Comparison of ENCODE assay signal across 9 cellular contexts in genomic region chr19:18834644-18834984, GRCh38. TPM values are rescaled to one million over a fixed set of nuclear protein-coding genes. Genes with fewer than 3 reads are reported as not detected.
A peak's percentile ranks its signal among the peaks of the same experiment; 100 is the strongest.
DNase-seq lines count a peak whose midpoint lies in the region; ATAC-seq and TF ChIP-seq lines count a peak whose summit lies in the region.
"Had no signal": no experiment of that assay in that cellular context is flagged by ENCODE, and none has a peak within 500 bp of the region (broad histone marks: within the 10 kb centered on the region; RNA-seq: fewer than 3 reads in every experiment).

No MANE protein-coding gene starts in this region.

- no peak for TF ChIP-seq CTCF in fibroblast of mammary gland (conservative IDR thresholded peaks at IDR 0.05; ENCODE audit: control insufficient read depth, insufficient read depth, low read depth, low read length)
- TF ChIP-seq CTCF in psoas muscle (IDR thresholded peaks at IDR 0.05): no peak

- 68 to 75% (median 73%) methylated on average over 4 of the region's 4 CpGs for WGBS in psoas muscle, 3 donors

- H3K4me1 Mint-ChIP-seq in T-helper 17 cell: peaks cover 46% of the 10 kb centered on the region

- peak overlapping the region; percentile 80 for H3K4me3 ChIP-seq in HAP-1
- H3K4me3 ChIP-seq in fibroblast of mammary gland (ENCODE audit: control insufficient read depth, low read depth, low read length): peak overlapping the region; percentile 88
- H3K4me3 ChIP-seq in psoas muscle: peak overlapping the region; percentile 97

- no peak for DNase-seq in HAP-1 (ENCODE audit: low spot score in 2 of 2)
- no peak for DNase-seq in T-helper 17 cell
- DNase-seq in fibroblast of mammary gland (ENCODE audit: low read depth): no peak
- DNase-seq in psoas muscle: no peak
- no peak for DNase-seq in SHP77 (lab: John Stamatoyannopoulos, UW)
- DNase-seq in NCI-H69 (lab: John Stamatoyannopoulos, UW): no peak
- no peak for DNase-seq in SW 1271 (lab: John Stamatoyannopoulos, UW)
- DNase-seq: NCI-H82 had no signal

- H3K36me3 Mint-ChIP-seq in T-helper 17 cell (ENCODE audit: low read depth): peaks cover 2% of the 10 kb centered on the region

- in situ Hi-C loops in HAP-1 (cut with MboI; ENCODE audit: low sequenced_read_pairs): no loop called here

- intact Hi-C loops in psoas muscle (cut with DNase I): loop anchor here in 1 of 2 donors (10.0 kb wide), 1 partner anchor 150 kb away; the partner anchor contains the start of gene CRTC1

- peaks cover 10% of the 10 kb centered on the region for H3K4me1 ChIP-seq in HAP-1
- peaks cover 48% of the 10 kb centered on the region for H3K4me1 ChIP-seq in psoas muscle

- H3K4me3 Mint-ChIP-seq in T-helper 17 cell: peak overlapping the region; percentile 95

- ATAC-seq in T-helper 17 cell: no peak
- no peak for ATAC-seq in psoas muscle

- H3K27ac Mint-ChIP-seq in T-helper 17 cell: peak overlapping the region; percentile 95

- H3K27me3 ChIP-seq in HAP-1 (ENCODE audit: low read depth): no peaks in the 10 kb centered on the region
- no peaks in the 10 kb centered on the region for H3K27me3 ChIP-seq in psoas muscle (ENCODE audit: insufficient read depth in 3 of 3, low read length in 2 of 3)

- H3K36me3 ChIP-seq in HAP-1 (replicated peaks): peaks cover 47% of the 10 kb centered on the region
- peaks cover 4 to 27% of the 10 kb centered on the region in 2 donors for H3K36me3 ChIP-seq in psoas muscle (ENCODE audit: insufficient read depth in 1 of 2, low read depth in 1 of 2)

- H3K27ac ChIP-seq in psoas muscle: no peak overlapping the region

- H3K9me3 ChIP-seq in HAP-1 (no peaks in the 10 kb centered on the region), T-helper 17 cell (ENCODE audit: control insufficient read depth, low read length, poor library complexity, severe bottlenecking) (no peaks in the 10 kb centered on the region), psoas muscle (no peaks in the 10 kb centered on the region)

- no peaks in the 10 kb centered on the region for H3K27me3 Mint-ChIP-seq in T-helper 17 cell

RNA-seq across cellular contexts. Expression of gene UPF1, which starts 2.9 kb away (rescaled TPM):
- total RNA-seq in T-helper 17 cell (100 to 1,000 TPM; 135 to 143 TPM), psoas muscle (10 to 100 TPM; 34.6 to 45.0 (median 37.9) TPM)
- 10 to 100 TPM; 15.6 to 34.5 (median 34.4) TPM for polyA plus RNA-seq in psoas muscle

RNA-seq across cellular contexts. Expression of gene COMP, which starts 43.5 kb away (rescaled TPM):
- not detected for total RNA-seq in T-helper 17 cell
- 1 to 10 TPM in 2 of 4 donors, under 1 TPM in 1, not detected in 1; 0.12 to 1.8 (median 1.5) TPM for total RNA-seq in psoas muscle
- polyA plus RNA-seq in psoas muscle: under 1 TPM; 0.10 to 0.94 (median 0.75) TPM
- total RNA-seq: mononuclear cell had no signal
